1 cellular context compared by ENCODE assay signal in genomic region chr19:12789904-12790619, GRCh38.
TF ChIP-seq lines count a peak whose summit lies in the region.

No MANE protein-coding gene starts in this region.

TF ChIP-seq in K562, 482 proteins besides CTCF, POLR2A, EP300 and RAD21 (continued from another document and continues in another):
- TF ChIP-seq FOXO4 (CRISPR knock-in tag; IDR thresholded peaks at IDR 0.05), result no peak
- no peak for TF ChIP-seq CBX2 (IDR thresholded peaks at IDR 0.05; ENCODE audit: insufficient read depth, low read length, poor library complexity, severe bottlenecking)
- peak; percentile 17 for TF ChIP-seq DACH1 (IDR thresholded peaks at IDR 0.05; ENCODE audit: partially characterized antibody)
- peak; percentile 66; the same call in 1 of the 2 replicates for TF ChIP-seq ATF6 (CRISPR knock-in tag; IDR thresholded peaks at IDR 0.05)
- TF ChIP-seq EWSR1 (IDR thresholded peaks at IDR 0.05; ENCODE audit: borderline replicate concordance, low read depth, partially characterized antibody), result no peak
- TF ChIP-seq ZNF436 (CRISPR knock-in tag; IDR thresholded peaks at IDR 0.05), result no peak
- TF ChIP-seq NEUROD1 (IDR thresholded peaks at IDR 0.05; ENCODE audit: borderline replicate concordance, low read depth, low read length, partially characterized antibody), result peak; percentile 78
- no peak for TF ChIP-seq ZNF431 (CRISPR knock-in tag; IDR thresholded peaks at IDR 0.05)
- no peak for TF ChIP-seq IFI16 (CRISPR knock-in tag; IDR thresholded peaks at IDR 0.05)
- no peak for TF ChIP-seq BCL6 (CRISPR knock-in tag; IDR thresholded peaks at IDR 0.05)
- TF ChIP-seq KLF16 (IDR thresholded peaks at IDR 0.05), result no peak
- no peak for TF ChIP-seq ZHX1 (conservative IDR thresholded peaks at IDR 0.05; ENCODE audit: low read length)
- TF ChIP-seq RB1 (IDR thresholded peaks at IDR 0.05; ENCODE audit: low read depth), result peak; percentile 96
- TF ChIP-seq SRF (CRISPR knock-in tag; IDR thresholded peaks at IDR 0.05), result peak; percentile 98 to 99
- TF ChIP-seq ZNF518B (CRISPR knock-in tag; IDR thresholded peaks at IDR 0.05), result no peak
- peak; percentile 39; the same call in 1 of the 2 replicates for TF ChIP-seq MAX (CRISPR knock-in tag; IDR thresholded peaks at IDR 0.05)
- peak; percentile 88 for TF ChIP-seq FUS (optimal IDR thresholded peaks at IDR 0.05; ENCODE audit: low read depth, low read length)
- no peak for TF ChIP-seq BRD9 (IDR thresholded peaks at IDR 0.05; ENCODE audit: low read depth, partially characterized antibody)
- TF ChIP-seq POLR2G (IDR thresholded peaks at IDR 0.05; ENCODE audit: low read depth, low read length), result peak; percentile 85
- peak; percentile 44 for TF ChIP-seq ZFX (CRISPR knock-in tag; IDR thresholded peaks at IDR 0.05)
- TF ChIP-seq RHOXF2B (CRISPR knock-in tag; conservative IDR thresholded peaks at IDR 0.05), result no peak
- TF ChIP-seq SIRT6 (IDR thresholded peaks at IDR 0.05; ENCODE audit: low read depth, low read length), result no peak
- no peak for TF ChIP-seq ZBTB34 (CRISPR knock-in tag; IDR thresholded peaks at IDR 0.05)
- peak in 1 of 2 experiments; percentile 95; a peak in 2 of 4 replicates for TF ChIP-seq CSDE1 (IDR thresholded peaks at IDR 0.05)
- peak; percentile 25; the same call in 1 of the 2 replicates for TF ChIP-seq MYNN (IDR thresholded peaks at IDR 0.05)
- TF ChIP-seq MYNN (CRISPR knock-in tag; IDR thresholded peaks at IDR 0.05), result no peak
- TF ChIP-seq KLF13 (tag; IDR thresholded peaks at IDR 0.05; ENCODE audit: borderline replicate concordance, low read depth), result no peak; the same call in 1 of the 2 replicates
- TF ChIP-seq TRIM28 (IDR thresholded peaks at IDR 0.05), result no peak
- TF ChIP-seq HDAC2 (IDR thresholded peaks at IDR 0.05), result peak; percentile 75; the same call in 1 of the 2 replicates
- TF ChIP-seq CEBPB (tag; IDR thresholded peaks at IDR 0.05), result peak; percentile 97
- peak; percentile 71; the same call in 1 of the 2 replicates for TF ChIP-seq XRCC5 (IDR thresholded peaks at IDR 0.05; ENCODE audit: low read depth, low read length)
- TF ChIP-seq ARID3A (IDR thresholded peaks at IDR 0.05; ENCODE audit: borderline replicate concordance, low read depth, low read length), result no peak
- TF ChIP-seq PHF21A (IDR thresholded peaks at IDR 0.05; ENCODE audit: borderline replicate concordance, low read depth), result peak; percentile 67; the same call in 1 of the 2 replicates
- TF ChIP-seq SAFB (IDR thresholded peaks at IDR 0.05; ENCODE audit: borderline replicate concordance, low read depth, low read length), result peak; percentile 32; the same call in 1 of the 2 replicates
- TF ChIP-seq RNF2 (IDR thresholded peaks at IDR 0.05), result peak; percentile 85
- peak; percentile 85; the same call in 1 of the 2 replicates for TF ChIP-seq E2F5 (CRISPR knock-in tag; IDR thresholded peaks at IDR 0.05)
- peak; percentile 96 for TF ChIP-seq CXXC5 (CRISPR knock-in tag; IDR thresholded peaks at IDR 0.05)
- peak in 1 of 2 experiments; percentile 59; a peak in 2 of 4 replicates for TF ChIP-seq HDAC1 (IDR thresholded peaks at IDR 0.05)
- no peak for TF ChIP-seq PHB (CRISPR knock-in tag; IDR thresholded peaks at IDR 0.05)
- 0 out of 2 replicates have a peak, but pooled peaks have one; percentile 65 for TF ChIP-seq ZNF12 (CRISPR knock-in tag; IDR thresholded peaks at IDR 0.05)
- TF ChIP-seq SREBF1 (IDR thresholded peaks at IDR 0.05; ENCODE audit: borderline replicate concordance, low read depth, low read length), result peak; percentile 77; the same call in 1 of the 2 replicates
- no peak for TF ChIP-seq BRD4 (IDR thresholded peaks at IDR 0.05)
- TF ChIP-seq TGIF2 (CRISPR knock-in tag; IDR thresholded peaks at IDR 0.05), result no peak
- peak; percentile 90 for TF ChIP-seq HNRNPLL (IDR thresholded peaks at IDR 0.05; ENCODE audit: low read depth, low read length, poor library complexity, severe bottlenecking)
- no peak for TF ChIP-seq CC2D1A (IDR thresholded peaks at IDR 0.05)
- peak in 1 of 2 experiments; percentile 76; a peak in 2 of 4 replicates for TF ChIP-seq TRIM24 (IDR thresholded peaks at IDR 0.05)
- TF ChIP-seq C11orf30 (IDR thresholded peaks at IDR 0.05; ENCODE audit: low read depth), result no peak
- peak; percentile 86 for TF ChIP-seq RBFOX2 (IDR thresholded peaks at IDR 0.05; ENCODE audit: low read depth, low read length)
- 0 out of 2 replicates have a peak, but pooled peaks have one; percentile 38 for TF ChIP-seq ZNF780A (CRISPR knock-in tag; IDR thresholded peaks at IDR 0.05)
- peak; percentile 47; the same call in 1 of the 2 replicates for TF ChIP-seq SOX6 (IDR thresholded peaks at IDR 0.05)
- no peak for TF ChIP-seq GABPB2 (CRISPR knock-in tag; conservative IDR thresholded peaks at IDR 0.05)
- TF ChIP-seq ZBTB26 (CRISPR knock-in tag; IDR thresholded peaks at IDR 0.05), result no peak
- TF ChIP-seq MBD2 (IDR thresholded peaks at IDR 0.05; ENCODE audit: borderline replicate concordance, low read depth), result peak; percentile 93
- no peak for TF ChIP-seq ASH1L (IDR thresholded peaks at IDR 0.05; ENCODE audit: borderline replicate concordance, low read depth, partially characterized antibody)
- no peak for TF ChIP-seq KAT2B (IDR thresholded peaks at IDR 0.05; ENCODE audit: low read depth, low read length)
- TF ChIP-seq TCFL5 (CRISPR knock-in tag; conservative IDR thresholded peaks at IDR 0.05), result no peak
